Comparison of ENCODE assay signal across 12 cellular contexts in genomic region chr10:16765532-16766365, GRCh38. TPM values are rescaled to one million over a fixed set of nuclear protein-coding genes. Genes with fewer than 3 reads are reported as not detected.
DNase-seq lines count a peak whose midpoint lies in the region; ATAC-seq and TF ChIP-seq lines count a peak whose summit lies in the region.
"Had no signal": no experiment of that assay in that cellular context is flagged by ENCODE, and none has a peak within 500 bp of the region (broad histone marks: within the 10 kb centered on the region; RNA-seq: fewer than 3 reads in every experiment).

No MANE protein-coding gene starts in this region.

- H3K4me2 ChIP-seq in H9 (ENCODE audit: insufficient read depth, insufficient read length, low read length) (no peak overlapping the region), osteoblast (ENCODE audit: insufficient read depth, low read length) (no peak overlapping the region)

- H2BK5ac ChIP-seq in H9 (ENCODE audit: insufficient read length, low read length): no peak overlapping the region

- no peak for DNase-seq in H9
- DNase-seq in osteoblast (ENCODE audit: insufficient read length, low spot score, missing footprints): peak; percentile 18
- no peak for DNase-seq in A172 (ENCODE audit: low spot score)
- no peak for DNase-seq in activated naive CD4-positive, alpha-beta T cell treated with Interleukin-2 at 50 U/mL for 16 hours
- no peak for DNase-seq in posterior cingulate gyrus
- DNase-seq: activated T-cell treated with anti-CD3 and anti-CD28 coated beads, Interleukin-2, amount 50 U/mL, for 1 hour; brain microvascular endothelial cell; Calu3 had no signal

- H2AFZ ChIP-seq in H9 (ENCODE audit: low read length) (no peak overlapping the region), osteoblast (ENCODE audit: low read length) (no peak overlapping the region)

- H3K9me3 Mint-ChIP-seq in H9: no peaks in the 10 kb centered on the region

- H4K20me1 ChIP-seq in H9 (ENCODE audit: control insufficient read depth, insufficient read depth, insufficient read length) (no peaks in the 10 kb centered on the region), osteoblast (ENCODE audit: insufficient read depth, low read length) (peaks cover 16% of the 10 kb centered on the region)

- H3K23ac ChIP-seq in H9 (ENCODE audit: insufficient read length, low read depth, low read length): no peak overlapping the region

- H3K4me3 ChIP-seq in osteoblast (ENCODE audit: insufficient read depth, low read length): no peak overlapping the region
- H3K4me3 ChIP-seq: upper lobe of left lung had no signal

- no peak overlapping the region for H3T11ph ChIP-seq in H9 (ENCODE audit: low read length)

- no peaks in the 10 kb centered on the region for H3K23me2 ChIP-seq in H9 (ENCODE audit: insufficient read length, low read depth, low read length, poor library complexity, severe bottlenecking)

- H3K36me3 Mint-ChIP-seq in H9 (ENCODE audit: insufficient read depth in 1 of 3, low read depth in 3 of 3): peaks cover 0 to 7% (median 2%) of the 10 kb centered on the region in 3 experiments; a peak in 4 of 7 replicates

- no peak overlapping the region for H3K56ac ChIP-seq in H9 (ENCODE audit: insufficient read length, low read depth, low read length)

- H3K36me3 ChIP-seq in osteoblast (ENCODE audit: insufficient read depth, low read length): peaks cover 7% of the 10 kb centered on the region

- H2AK5ac ChIP-seq in H9 (ENCODE audit: insufficient read length, low read length): no peak overlapping the region

- peak; percentile 85 for ATAC-seq in GM18868 (IDR thresholded peaks at IDR 0.05; ENCODE audit: unreplicated experiment)
- ATAC-seq in HG03432 (IDR thresholded peaks at IDR 0.05; ENCODE audit: unreplicated experiment): peak; percentile 78
- ATAC-seq: sciatic nerve had no signal

- H3K27me3 ChIP-seq in H9 (ENCODE audit: insufficient read depth, low read length) (no peaks in the 10 kb centered on the region), osteoblast (ENCODE audit: insufficient read depth, low read length) (no peaks in the 10 kb centered on the region)
- H3K27me3 ChIP-seq: brain microvascular endothelial cell, upper lobe of left lung had no signal

- no peak overlapping the region for H3K14ac ChIP-seq in H9 (ENCODE audit: insufficient read depth, low read length)

- H3K4me1 Mint-ChIP-seq in H9: peaks cover 6 to 8% of the 10 kb centered on the region in 2 experiments

- no peak overlapping the region for H2BK15ac ChIP-seq in H9 (ENCODE audit: low read depth, low read length)

- H4K91ac ChIP-seq in H9 (ENCODE audit: insufficient read length, low read depth, low read length): no peak overlapping the region

- no peak overlapping the region for H2BK20ac ChIP-seq in H9 (ENCODE audit: low read depth, low read length, poor library complexity, severe bottlenecking)

- no peaks in the 10 kb centered on the region for H3K27me3 Mint-ChIP-seq in H9 (ENCODE audit: low read depth)

- WGBS in H9 (ENCODE audit: extremely low coverage, insufficient read length, low lambda C conversion rate): no CpG with 5 or more reads among the region's 12 CpGs

- H3K27ac Mint-ChIP-seq in H9: peak overlapping the region in 1 of 3 experiments; percentile 44; a peak in 1 of 7 replicates

- H3K4ac ChIP-seq in H9 (ENCODE audit: low read depth, low read length): no peak overlapping the region

- H3K18ac ChIP-seq in H9 (ENCODE audit: insufficient read length, low read depth, low read length): no peak overlapping the region

- no peak overlapping the region for H3K4me3 Mint-ChIP-seq in H9

- H4K5ac ChIP-seq in H9 (ENCODE audit: insufficient read length, low read depth, low read length): no peak overlapping the region

- no peak overlapping the region for H2BK120ac ChIP-seq in H9 (ENCODE audit: low read depth, low read length, poor library complexity, severe bottlenecking)

- H3K9ac ChIP-seq in H9 (ENCODE audit: extremely low read depth, insufficient read length, low read length): no peak overlapping the region

- intact Hi-C loops in posterior cingulate gyrus (cut with DNase I): no loop called here

- H3K79me1 ChIP-seq in H9 (ENCODE audit: insufficient read depth, low read depth, low read length, poor library complexity, severe bottlenecking): peaks cover 2% of the 10 kb centered on the region

- no peaks in the 10 kb centered on the region for H3K4me1 ChIP-seq in H9 (ENCODE audit: insufficient read depth, low read length)
- no peaks in the 10 kb centered on the region for H3K4me1 ChIP-seq in osteoblast (ENCODE audit: insufficient read depth, low read length)

- H2BK12ac ChIP-seq in H9 (ENCODE audit: insufficient read length, low read depth, low read length): no peak overlapping the region

- H3K27ac ChIP-seq in H9 (ENCODE audit: insufficient read length, low read depth, low read length): no peak overlapping the region
- H3K27ac ChIP-seq in osteoblast (ENCODE audit: low read depth, low read length): no peak overlapping the region
- H3K27ac ChIP-seq: brain microvascular endothelial cell, upper lobe of left lung had no signal

- H3K79me2 ChIP-seq in H9 (ENCODE audit: insufficient read depth, low read length) (no peaks in the 10 kb centered on the region), osteoblast (ENCODE audit: insufficient read depth, low read length) (peaks cover 25% of the 10 kb centered on the region)

- H3K9me3 ChIP-seq in H9 (ENCODE audit: control insufficient read depth, low read depth, low read length) (no peaks in the 10 kb centered on the region), osteoblast (ENCODE audit: low read depth, low read length) (no peaks in the 10 kb centered on the region)
- H3K9me3 ChIP-seq: upper lobe of left lung had no signal

- TF ChIP-seq CTCF in H9 (conservative IDR thresholded peaks at IDR 0.05) (0 out of 3 replicates have a peak, but pooled peaks have one; percentile 25), osteoblast (IDR thresholded peaks at IDR 0.05; ENCODE audit: extremely low read depth, low read depth, low read length) (no peak)

- no peak overlapping the region for H4K8ac ChIP-seq in H9 (replicated peaks; ENCODE audit: insufficient read length, low read depth, low read length)

RNA-seq across cellular contexts. Expression of gene RSU1, which starts 51.5 kb away (rescaled TPM):
- total RNA-seq in H9 (2021) (51.3 and 59.4 TPM in 2 replicates), osteoblast (94.1 and 100 TPM in 2 replicates)
- total RNA-seq in A172 (2014; rRNA removed; shearing (Covaris generic)): 74.1 and 75.5 TPM in 2 replicates
